In genomic region chr19:1905071-1905862, GRCh38 we compare ENCODE assay signal across 8 cellular contexts. TPM values are rescaled to one million over a fixed set of nuclear protein-coding genes. Genes with fewer than 3 reads are reported as not detected.
DNase-seq lines count a peak whose midpoint lies in the region; ATAC-seq and TF ChIP-seq lines count a peak whose summit lies in the region.

Gene ADAT3, plus strand, starts transcription at chr19:1905399. Its CDS starts 6,649 bp downstream, at chr19:1912048.
Gene SCAMP4, plus strand, starts transcription at chr19:1905399. Its CDS starts 9,621 bp downstream, at chr19:1915020.

- DNase-seq in NCI-H1105 treated with DMSO at 0.1 percent for 48 hours (lab: John Stamatoyannopoulos, UW) (peak; percentile 97), SKM-1 treated with dmso at 0.1 percent for 144 hours (lab: John Stamatoyannopoulos, UW; ENCODE audit: unreplicated experiment) (peak; percentile 82), glomerular visceral epithelial cell (ENCODE audit: extremely low spot score) (peak; percentile 99), omental fat pad (ENCODE audit: low spot score) (peak; percentile 90), testis (peak; percentile 99)

- H3K4me3 ChIP-seq in GM08714 (ENCODE audit: low read length) = peak within 1 kb of the TSS; percentile 70
- peak within 1 kb of the TSS; percentile 64 to 79 for H3K4me3 ChIP-seq in testis

- no peaks in the 10 kb centered on the region for H3K9me3 Mint-ChIP-seq in activated naive CD8-positive, alpha-beta T cell (ENCODE audit: low read depth)

- H3K4me3 Mint-ChIP-seq in activated naive CD8-positive, alpha-beta T cell = peak within 1 kb of the TSS; percentile 92

- no peaks in the 10 kb centered on the region for H3K27me3 Mint-ChIP-seq in activated naive CD8-positive, alpha-beta T cell

- H3K27me3 ChIP-seq in testis = no peaks in the 10 kb centered on the region

- no peaks in the 10 kb centered on the region for H3K36me3 ChIP-seq in testis (ENCODE audit: low read depth, missing control alignments)

- intact Hi-C loops in testis (cut with DNase I; ENCODE audit: low total_unique reads) = no loop called here

- H3K4me1 Mint-ChIP-seq in activated naive CD8-positive, alpha-beta T cell (ENCODE audit: low read depth) = peaks cover 38% of the 10 kb centered on the region

- H3K4me1 ChIP-seq in testis = peaks cover 20% of the 10 kb centered on the region

- peak; percentile 31 for TF ChIP-seq POLR2A in testis (IDR thresholded peaks at IDR 0.05)

- no peak for TF ChIP-seq CTCF in omental fat pad (IDR thresholded peaks at IDR 0.05)
- TF ChIP-seq CTCF in testis (IDR thresholded peaks at IDR 0.05) = peak in 1 of 3 experiments; percentile 10

- no peaks in the 10 kb centered on the region for H3K36me3 Mint-ChIP-seq in activated naive CD8-positive, alpha-beta T cell

- H3K9me3 ChIP-seq in testis = no peaks in the 10 kb centered on the region

- WGBS in testis, 2 donors = 0 to 1% methylated on average over 18 to 55 of the region's 93 CpGs

- peak within 1 kb of the TSS; percentile 84 for H3K27ac Mint-ChIP-seq in activated naive CD8-positive, alpha-beta T cell

- peak within 1 kb of the TSS; percentile 69 to 92 for H3K27ac ChIP-seq in testis

- ATAC-seq in HG02642 (IDR thresholded peaks at IDR 0.05; ENCODE audit: poor library complexity, unreplicated experiment) = peak; percentile 84
- peak; percentile 97 for ATAC-seq in omental fat pad (ENCODE audit: low FRiP score)

RNA-seq across cellular contexts. Expression of gene ADAT3, which starts in this region (rescaled TPM):
- total RNA-seq in omental fat pad = 1 to 10 TPM; 2.4 to 6.2 (median 3.9) TPM
- total RNA-seq in testis = 10 to 100 TPM; 10.6 to 16.7 TPM
- polyA plus RNA-seq in testis (ENCODE audit: insufficient read depth, low read depth, low replicate concordance) = 1.1 TPM

RNA-seq across cellular contexts. Expression of gene SCAMP4, which starts in this region (rescaled TPM):
- total RNA-seq in omental fat pad = 10 to 100 TPM; 38.0 to 57.8 (median 45.6) TPM
- total RNA-seq in testis = 100 to 1,000 TPM in 1 of 2 donors, 10 to 100 TPM in 1; 80.1 to 108 TPM
- 50.1 TPM for polyA plus RNA-seq in testis (ENCODE audit: insufficient read depth, low read depth, low replicate concordance)

Comparison
In these comparisons a context has a peak if more than half of its experiments do, and no peak if none do; other contexts are left out.
1. Peak in every context shown above with its lines: DNase-seq, ATAC-seq, H3K4me3 ChIP-seq and H3K27ac ChIP-seq.